ENCODE assay signal across 8 cellular contexts in genomic region chr11:108121274-108122155, GRCh38. TPM values are rescaled to one million over a fixed set of nuclear protein-coding genes. Genes with fewer than 3 reads are reported as not detected.
DNase-seq lines count a peak whose midpoint lies in the region; ATAC-seq and TF ChIP-seq lines count a peak whose summit lies in the region.

TSS of gene ACAT1 (plus strand) at chr11:108121567. CDS start at chr11:108121607, 40 bp downstream.

- peak within 1 kb of the TSS; percentile 78 to 92 for H3K9ac ChIP-seq in liver (ENCODE audit: low read depth in 1 of 2, low read length in 2 of 2)

- under 1% methylated on average over 73 of the region's 73 CpGs for WGBS in liver

- TF ChIP-seq CTCF in liver (IDR thresholded peaks at IDR 0.05; ENCODE audit: low read depth, low read length, missing input control): peak; percentile 43

- H3K4me1 ChIP-seq in liver (ENCODE audit: control insufficient read depth in 4 of 4, insufficient read depth in 4 of 4, low read length in 3 of 4): peaks cover 7 to 34% (median 24%) of the 10 kb centered on the region in 4 donors

- no peaks in the 10 kb centered on the region for H3K27me3 ChIP-seq in liver (ENCODE audit: control insufficient read depth in 4 of 4, insufficient read depth in 4 of 4, low read length in 3 of 4)

- H3K9me3 ChIP-seq in liver (ENCODE audit: control insufficient read depth in 4 of 4, low read length in 3 of 4): no peaks in the 10 kb centered on the region

- ATAC-seq in GM19372 (IDR thresholded peaks at IDR 0.05; ENCODE audit: low read depth, unreplicated experiment) (peak; percentile 98), HG03558 (IDR thresholded peaks at IDR 0.05; ENCODE audit: extremely low read depth, unreplicated experiment) (peak; percentile 93)

- peak within 1 kb of the TSS; percentile 74 to 89 (median 83) for H3K4me3 ChIP-seq in liver (ENCODE audit: low read depth in 1 of 3, low read length in 3 of 3)

- H3K27ac ChIP-seq in liver (ENCODE audit: low read depth in 1 of 2, low read length in 2 of 2): peak within 1 kb of the TSS; percentile 94 to 99

- peak; percentile 97 for DNase-seq in CD1c-positive myeloid dendritic cell (ENCODE audit: extremely low spot score)
- DNase-seq in NCI-H748 treated with DMSO at 0.1 percent for 48 hours (lab: John Stamatoyannopoulos, UW): peak; percentile 70
- peak; percentile 93 for DNase-seq in activated CD4-positive, alpha-beta T cell treated with anti-CD3 and anti-CD28 coated beads, Interleukin-2, amount 50 U/mL, for 4 hours
- peak; percentile 95 for DNase-seq in dermis blood vessel endothelial cell
- DNase-seq in stimulated activated CD4-positive, alpha-beta T cell treated with anti-CD3 and anti-CD28 coated beads, Interleukin-4, amount 100 ng/mL, for 4 hours: peak; percentile 92 to 97

- no peaks in the 10 kb centered on the region for H3K36me3 ChIP-seq in liver (ENCODE audit: control insufficient read depth in 4 of 4, insufficient read depth in 3 of 4, low read depth in 1 of 4, low read length in 3 of 4)

- TF ChIP-seq RAD21 in liver (IDR thresholded peaks at IDR 0.05): peak in 1 of 2 donors; percentile 8

TF ChIP-seq in liver, 16 proteins besides CTCF, POLR2A, EP300 and RAD21:
- no peak for TF ChIP-seq GABPA (IDR thresholded peaks at IDR 0.05 in 1 of 2, conservative IDR thresholded peaks at IDR 0.05 in 1 of 2)
- peak; percentile 81 for TF ChIP-seq TAF1 (conservative IDR thresholded peaks at IDR 0.05)
- peak; percentile 90 for TF ChIP-seq REST (IDR thresholded peaks at IDR 0.05)
- TF ChIP-seq SP1 (IDR thresholded peaks at IDR 0.05): peak; percentile 90
- peak; percentile 88 to 97 for TF ChIP-seq JUND (IDR thresholded peaks at IDR 0.05)
- peak; percentile 43 for TF ChIP-seq MAX (IDR thresholded peaks at IDR 0.05)
- peak; percentile 86 to 91 for TF ChIP-seq HNF4A (conservative IDR thresholded peaks at IDR 0.05)
- TF ChIP-seq YY1 (IDR thresholded peaks at IDR 0.05): peak; percentile 85
- peak; percentile 59 for TF ChIP-seq HNF4G (IDR thresholded peaks at IDR 0.05)
- no peak for TF ChIP-seq ATF3 (IDR thresholded peaks at IDR 0.05)
- TF ChIP-seq EGR1 (IDR thresholded peaks at IDR 0.05; ENCODE audit: low read depth in 2 of 2): peak in 1 of 2 donors; percentile 93
- peak; percentile 84 to 88 for TF ChIP-seq RXRA (IDR thresholded peaks at IDR 0.05)
- peak; percentile 39 for TF ChIP-seq ZBTB33 (IDR thresholded peaks at IDR 0.05)
- TF ChIP-seq FOXA2 (IDR thresholded peaks at IDR 0.05): peak; percentile 28
- TF ChIP-seq NR2F2 (IDR thresholded peaks at IDR 0.05): peak; percentile 68
- no peak for TF ChIP-seq FOXA1 (IDR thresholded peaks at IDR 0.05)

RNA-seq across cellular contexts. Expression of gene ACAT1, which starts in this region (rescaled TPM):
- 129 and 166 TPM in 2 replicates for total RNA-seq in dermis blood vessel endothelial cell
- 1,000 to 10,000 TPM in 1 of 2 donors, 10 to 100 TPM in 1; 99.8 to 1,048 TPM for total RNA-seq in liver
- 100 to 1,000 TPM; 545 to 605 TPM for polyA plus RNA-seq in liver

Comparison
In these comparisons a context has a peak if more than half of its experiments do, and no peak if none do; other contexts are left out.
1. Peak in every context shown above with its lines: DNase-seq, ATAC-seq, H3K4me3 ChIP-seq and H3K27ac ChIP-seq.